In the genomic region with DNA sequence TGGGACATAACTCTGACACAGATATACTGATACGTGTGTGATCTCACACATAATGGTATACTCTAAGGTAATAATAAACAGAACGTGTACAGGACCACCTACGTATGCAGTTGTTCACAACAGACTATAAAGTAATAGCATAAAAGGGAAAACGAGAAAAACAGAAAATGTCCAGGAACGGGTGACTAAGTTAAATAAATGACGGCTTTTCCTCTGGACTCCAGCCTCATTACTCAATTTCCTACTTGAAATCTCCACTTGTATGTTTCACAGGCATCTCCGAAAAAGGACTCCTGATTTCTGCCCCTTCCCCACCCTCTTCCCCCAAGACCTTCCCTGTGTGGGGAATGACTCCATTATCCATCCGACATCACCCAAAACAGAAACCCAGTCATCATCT, we compare ENCODE assay signal across 13 cellular contexts.
"Had no signal": no experiment of that assay in that cellular context is flagged by ENCODE, and none has a peak within 500 bp of the region (broad histone marks: within the 10 kb centered on the region; RNA-seq: fewer than 3 reads in every experiment).

No MANE protein-coding gene starts in this region.

- H3K27ac Mint-ChIP-seq: activated CD4-positive, alpha-beta memory T cell treated with anti-CD3 and anti-CD28 coated beads, Interleukin-2, amount 10 ng/mL, durations not matched to agents 7 days and 5 days; activated T-helper 1 cell treated with anti-CD3 and anti-CD28 coated beads, Interleukin-12 subunit alpha, Interleukin-12 subunit beta, Interleukin-2, Interleukin-4 antibody, amounts not matched to agents 30 ng/mL and 10 ng/mL and 1 ng/mL, durations not matched to agents 14 hours and 24 hours and 36 hours had no signal

- DNase-seq: activated CD4-positive, alpha-beta memory T cell treated with anti-CD3 and anti-CD28 coated beads, Interleukin-2, amount 10 ng/mL, durations not matched to agents 7 days and 5 days; activated CD4-positive, CD25-positive, alpha-beta regulatory T cell treated with anti-CD3 and anti-CD28 coated beads, Interleukin-2, amount 50 U/mL, for 72 hours; activated CD8-positive, alpha-beta memory T cell treated with anti-CD3 and anti-CD28 coated beads, Interleukin-2, amount 50 U/mL, for 48 hours; activated naive CD4-positive, alpha-beta T cell; foreskin keratinocyte; pancreas; retina; SJCRH30; stimulated activated CD4-positive, alpha-beta T cell treated with anti-CD3 and anti-CD28 coated beads, Interleukin-12 subunit alpha, Interleukin-12 subunit beta, amount 100 ng/mL, for 4 hours; stimulated activated CD4-positive, alpha-beta T cell treated with anti-CD3 and anti-CD28 coated beads, Interleukin-2, amount 100 ng/mL, for 24 hours; T-helper 9 cell; thyroid gland had no signal

- H3K27me3 Mint-ChIP-seq: activated CD4-positive, alpha-beta memory T cell treated with anti-CD3 and anti-CD28 coated beads, Interleukin-2, amount 10 ng/mL, durations not matched to agents 7 days and 5 days had no signal

- H3K4me3 Mint-ChIP-seq: activated CD4-positive, alpha-beta memory T cell treated with anti-CD3 and anti-CD28 coated beads, Interleukin-2, amount 10 ng/mL, durations not matched to agents 7 days and 5 days; activated T-helper 1 cell treated with anti-CD3 and anti-CD28 coated beads, Interleukin-12 subunit alpha, Interleukin-12 subunit beta, Interleukin-2, Interleukin-4 antibody, amounts not matched to agents 30 ng/mL and 10 ng/mL and 1 ng/mL, durations not matched to agents 14 hours and 24 hours and 36 hours had no signal

- H3K9me3 Mint-ChIP-seq: activated CD4-positive, alpha-beta memory T cell treated with anti-CD3 and anti-CD28 coated beads, Interleukin-2, amount 10 ng/mL, durations not matched to agents 7 days and 5 days; activated T-helper 1 cell treated with anti-CD3 and anti-CD28 coated beads, Interleukin-12 subunit alpha, Interleukin-12 subunit beta, Interleukin-2, Interleukin-4 antibody, amounts not matched to agents 30 ng/mL and 10 ng/mL and 1 ng/mL, durations not matched to agents 14 hours and 24 hours and 36 hours had no signal

- H3K27ac ChIP-seq: foreskin keratinocyte, pancreas, SJCRH30, thyroid gland had no signal

- H3K27me3 ChIP-seq: foreskin keratinocyte, pancreas, SJCRH30, thyroid gland had no signal

- H3K9me3 ChIP-seq: pancreas, SJCRH30, thyroid gland had no signal

- ATAC-seq: foreskin keratinocyte, pancreas had no signal
